32 cellular contexts compared by ENCODE assay signal in the genomic region with DNA sequence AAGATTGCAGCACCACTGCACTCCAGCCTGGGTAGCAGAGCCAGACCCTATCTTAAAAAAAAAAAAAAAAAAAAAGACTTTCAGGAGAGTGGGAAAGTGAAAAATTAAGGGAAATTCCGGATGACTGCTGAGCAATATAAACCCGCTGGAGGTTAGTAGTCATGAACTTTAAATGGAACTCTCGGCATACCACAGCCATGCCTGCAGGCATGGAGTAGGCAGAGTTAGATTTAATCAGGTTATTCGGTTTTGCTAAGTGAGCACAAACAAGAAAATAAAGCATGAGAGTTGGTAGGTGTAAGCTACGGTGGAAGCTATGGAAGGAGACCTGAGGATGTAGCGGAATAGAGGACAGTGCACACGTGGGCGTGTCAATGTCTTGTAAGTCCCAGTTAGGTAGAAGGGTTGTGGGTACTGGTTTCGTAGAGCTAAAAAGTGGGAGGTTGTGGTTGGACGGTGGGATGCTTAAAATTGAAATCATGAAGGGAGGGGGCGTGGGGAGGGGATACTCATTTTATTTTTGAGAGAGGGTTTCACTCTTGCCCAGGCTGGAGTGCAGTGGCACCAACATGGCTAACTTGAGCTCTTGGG. TPM values are rescaled to one million over a fixed set of nuclear protein-coding genes. Genes with fewer than 3 reads are reported as not detected.
A peak's percentile ranks its signal among the peaks of the same experiment; 100 is the strongest.
DNase-seq lines count a peak whose midpoint lies in the region; ATAC-seq and TF ChIP-seq lines count a peak whose summit lies in the region.
"Had no signal": no experiment of that assay in that cellular context is flagged by ENCODE, and none has a peak within 500 bp of the region (broad histone marks: within the 10 kb centered on the region; RNA-seq: fewer than 3 reads in every experiment).

No MANE protein-coding gene starts in this region.

- H3F3A ChIP-seq in SK-N-SH (replicated peaks; ENCODE audit: insufficient read depth): no peaks in the 10 kb centered on the region

- H4K91ac ChIP-seq in mesenchymal stem cell (ENCODE audit: low read length): no peak overlapping the region

- H3K9me3 ChIP-seq in SK-N-SH (no peaks in the 10 kb centered on the region), mesenchymal stem cell (ENCODE audit: control insufficient read depth, low read length) (no peaks in the 10 kb centered on the region)
- H3K9me3 ChIP-seq: BLaER1, gastrocnemius medialis, spleen, stomach, transverse colon had no signal

- no peak overlapping the region for H2BK5ac ChIP-seq in mesenchymal stem cell (ENCODE audit: low read depth, low read length, poor library complexity, severe bottlenecking)

- H3K79me2 ChIP-seq in SK-N-SH (ENCODE audit: insufficient read depth): no peaks in the 10 kb centered on the region

- H3K9ac ChIP-seq in SK-N-SH (no peak overlapping the region), mesenchymal stem cell (ENCODE audit: low read length) (no peak overlapping the region)
- H3K9ac ChIP-seq: BLaER1, GM23248 had no signal

- H4K8ac ChIP-seq in mesenchymal stem cell (ENCODE audit: low read length): no peak overlapping the region

- H3K4me1 Mint-ChIP-seq in activated naive CD8-positive, alpha-beta T cell (ENCODE audit: low read depth): peaks cover 2% of the 10 kb centered on the region
- H3K4me1 Mint-ChIP-seq in activated naive CD8-positive, alpha-beta T cell treated with anti-CD3 and anti-CD28 coated beads for 36 hours: peaks cover 3% of the 10 kb centered on the region
- no peaks in the 10 kb centered on the region for H3K4me1 Mint-ChIP-seq in type B pancreatic cell (ENCODE audit: unreplicated experiment)

- H3K23ac ChIP-seq in mesenchymal stem cell (ENCODE audit: low read length in 2 of 2): no peak overlapping the region

- H3K4me3 Mint-ChIP-seq in activated naive CD8-positive, alpha-beta T cell: no peak overlapping the region
- no peak overlapping the region for H3K4me3 Mint-ChIP-seq in activated naive CD8-positive, alpha-beta T cell treated with anti-CD3 and anti-CD28 coated beads for 36 hours
- H3K4me3 Mint-ChIP-seq in type B pancreatic cell: no peak overlapping the region
- H3K4me3 Mint-ChIP-seq: T-helper 1 cell treated with Interleukin-12 subunit alpha and Interleukin-12 subunit beta and Interleukin-4 antibody, amounts not matched to agents 30 μg/mL and 1 μg/mL, for 36 hours had no signal

- TF ChIP-seq CTCF in SK-N-SH (IDR thresholded peaks at IDR 0.05): no peak
- no peak for TF ChIP-seq CTCF in type B pancreatic cell (conservative IDR thresholded peaks at IDR 0.05)

- H3K4me1 ChIP-seq in SK-N-SH (ENCODE audit: control insufficient read depth in 1 of 2, insufficient read depth in 2 of 2, low read depth in 1 of 2, low read length in 1 of 2): no peaks in the 10 kb centered on the region; a peak in 1 of 4 replicates
- peaks cover 5% of the 10 kb centered on the region for H3K4me1 ChIP-seq in mesenchymal stem cell (ENCODE audit: control insufficient read depth, insufficient read depth, low read depth, low read length)
- H3K4me1 ChIP-seq: gastrocnemius medialis, stomach, transverse colon had no signal

- WGBS in SK-N-SH (ENCODE audit: low lambda C conversion rate): 71% methylated on average over 11 of the region's 11 CpGs
- 92% methylated on average over 10 of the region's 11 CpGs for WGBS in mesenchymal stem cell

- H3K27ac ChIP-seq in SK-N-SH (ENCODE audit: low read depth in 2 of 2, low read length in 1 of 2) (no peak overlapping the region), mesenchymal stem cell (ENCODE audit: low read length, poor library complexity, severe bottlenecking) (no peak overlapping the region)
- H3K27ac ChIP-seq: BLaER1, gastrocnemius medialis, GM23248, spleen, stomach, transverse colon, VCaP had no signal

- POLR2A ChIA-PET in SK-N-SH (lab: Yijun Ruan, JAX): no interaction called here

- TF ChIP-seq RAD21 in SK-N-SH (IDR thresholded peaks at IDR 0.05; ENCODE audit: low read length): no peak

- no peak overlapping the region for H2BK15ac ChIP-seq in mesenchymal stem cell (ENCODE audit: low read depth, poor library complexity, severe bottlenecking)

- H2BK12ac ChIP-seq in mesenchymal stem cell (ENCODE audit: low read length in 2 of 2): no peak overlapping the region

- no peaks in the 10 kb centered on the region for H3K36me3 Mint-ChIP-seq in activated naive CD8-positive, alpha-beta T cell
- no peaks in the 10 kb centered on the region for H3K36me3 Mint-ChIP-seq in activated naive CD8-positive, alpha-beta T cell treated with anti-CD3 and anti-CD28 coated beads for 36 hours
- peaks cover 4% of the 10 kb centered on the region for H3K36me3 Mint-ChIP-seq in type B pancreatic cell
- H3K36me3 Mint-ChIP-seq: naive B cell had no signal

- H3K27me3 Mint-ChIP-seq in activated naive CD8-positive, alpha-beta T cell: no peaks in the 10 kb centered on the region
- H3K27me3 Mint-ChIP-seq in activated naive CD8-positive, alpha-beta T cell treated with anti-CD3 and anti-CD28 coated beads for 36 hours: no peaks in the 10 kb centered on the region
- no peaks in the 10 kb centered on the region for H3K27me3 Mint-ChIP-seq in type B pancreatic cell
- H3K27me3 Mint-ChIP-seq: naive B cell had no signal

- no peak for ATAC-seq in GM18517 (IDR thresholded peaks at IDR 0.05; ENCODE audit: unreplicated experiment)
- ATAC-seq: gastrocnemius medialis had no signal

- no peaks in the 10 kb centered on the region for H3K9me2 ChIP-seq in SK-N-SH

- H3K4ac ChIP-seq in mesenchymal stem cell (ENCODE audit: low read depth in 1 of 2, low read length in 2 of 2): no peak overlapping the region

- no peak overlapping the region for H3K4me3 ChIP-seq in SK-N-SH (ENCODE audit: low read depth in 2 of 2, low read length in 1 of 2)
- no peak overlapping the region for H3K4me3 ChIP-seq in mesenchymal stem cell (ENCODE audit: insufficient read depth in 1 of 2, low read depth in 1 of 2, low read length in 2 of 2)
- H3K4me3 ChIP-seq: BLaER1, gastrocnemius medialis, GM23248, spleen, stomach, transverse colon had no signal

- H2BK120ac ChIP-seq in mesenchymal stem cell (ENCODE audit: low read depth, low read length): no peak overlapping the region

- no peak overlapping the region for H3K14ac ChIP-seq in mesenchymal stem cell (ENCODE audit: low read length in 2 of 2)

- no peaks in the 10 kb centered on the region for H3K27me3 ChIP-seq in SK-N-SH (ENCODE audit: insufficient read depth)
- no peaks in the 10 kb centered on the region for H3K27me3 ChIP-seq in mesenchymal stem cell (ENCODE audit: control insufficient read depth in 1 of 2, insufficient read depth in 1 of 2, low read length in 2 of 2)
- H3K27me3 ChIP-seq: BLaER1, gastrocnemius medialis, spleen, stomach, transverse colon had no signal

- no peak for DNase-seq in activated naive CD8-positive, alpha-beta T cell treated with anti-CD3 and anti-CD28 coated beads for 36 hours
- DNase-seq in SK-N-SH (no peak), glomerular visceral epithelial cell (ENCODE audit: extremely low spot score) (peak; percentile 43), type B pancreatic cell (ENCODE audit: extremely low spot score, unreplicated experiment) (no peak), mesenchymal stem cell (no peak), amygdala (lab: John Stamatoyannopoulos, UW) (no peak)
- DNase-seq: activated CD4-positive, alpha-beta T cell treated with anti-CD3 and anti-CD28 coated beads, Interleukin-2, amount 50 U/mL, for 1 hour; activated gamma-delta T cell treated with Interleukin-2 at 50 U/mL for 16 hours; Calu3; effector CD4-positive, alpha-beta T cell; gastrocnemius medialis; GM23248; kidney; naive B cell; NCI-H1092; NCI-H187 treated with DMSO at 0.1 percent for 48 hours; NCI-H345; NCI-H82; occipital lobe; OCI-M1; SIG-M5; spleen; stimulated activated CD4-positive, alpha-beta T cell treated with anti-CD3 and anti-CD28 coated beads, Interleukin-4, amount 100 ng/mL, for 1 hour; stomach; transverse colon had no signal

- no peak overlapping the region for H3K4me2 ChIP-seq in SK-N-SH
- H3K4me2 ChIP-seq in mesenchymal stem cell (ENCODE audit: low read length, poor library complexity, severe bottlenecking): no peak overlapping the region
- H3K4me2 ChIP-seq: BLaER1 had no signal

- peaks cover 2% of the 10 kb centered on the region for H3K79me1 ChIP-seq in mesenchymal stem cell (replicated peaks; ENCODE audit: low read length, poor library complexity, severe bottlenecking)

- peak overlapping the region; percentile 22 for H3K27ac Mint-ChIP-seq in activated naive CD8-positive, alpha-beta T cell
- H3K27ac Mint-ChIP-seq in activated naive CD8-positive, alpha-beta T cell treated with anti-CD3 and anti-CD28 coated beads for 36 hours: no peak overlapping the region
- peak overlapping the region; percentile 55 for H3K27ac Mint-ChIP-seq in type B pancreatic cell
- H3K27ac Mint-ChIP-seq: T-helper 1 cell treated with Interleukin-12 subunit alpha and Interleukin-12 subunit beta and Interleukin-4 antibody, amounts not matched to agents 30 μg/mL and 1 μg/mL, for 36 hours had no signal

- no peak for TF ChIP-seq EP300 in SK-N-SH (IDR thresholded peaks at IDR 0.05; ENCODE audit: borderline replicate concordance in 1 of 2, low read depth in 1 of 2, low read length in 1 of 2)

- CTCF ChIA-PET in SK-N-SH (lab: Yijun Ruan, JAX): interaction anchor here (0.9 to 1.9 kb wide), 6 partner anchors 11 to 165 kb away, joined by 3 to 7 read pairs (median 4); a partner anchor contains a TSS

- H3K9me3 Mint-ChIP-seq in activated naive CD8-positive, alpha-beta T cell (ENCODE audit: low read depth): no peaks in the 10 kb centered on the region
- H3K9me3 Mint-ChIP-seq in activated naive CD8-positive, alpha-beta T cell treated with anti-CD3 and anti-CD28 coated beads for 36 hours: no peaks in the 10 kb centered on the region
- peaks cover 4% of the 10 kb centered on the region for H3K9me3 Mint-ChIP-seq in type B pancreatic cell
- H3K9me3 Mint-ChIP-seq: naive B cell; T-helper 1 cell treated with Interleukin-12 subunit alpha and Interleukin-12 subunit beta and Interleukin-4 antibody, amounts not matched to agents 30 μg/mL and 1 μg/mL, for 36 hours had no signal

- H4K20me1 ChIP-seq in SK-N-SH (ENCODE audit: insufficient read depth): no peaks in the 10 kb centered on the region
- H4K20me1 ChIP-seq: BLaER1 had no signal

- no peak overlapping the region for H3K18ac ChIP-seq in mesenchymal stem cell (ENCODE audit: low read depth in 1 of 2, low read length in 2 of 2)

- no peak overlapping the region for H2AK5ac ChIP-seq in mesenchymal stem cell (ENCODE audit: low read length, severe bottlenecking)

- no peaks in the 10 kb centered on the region for H3K36me3 ChIP-seq in SK-N-SH (replicated peaks in 1 of 2; ENCODE audit: control insufficient read depth in 1 of 2, insufficient read depth in 2 of 2, low read length in 1 of 2)
- no peaks in the 10 kb centered on the region for H3K36me3 ChIP-seq in mesenchymal stem cell (ENCODE audit: control insufficient read depth in 1 of 2, insufficient read depth in 2 of 2, low read depth in 1 of 2, low read length in 2 of 2)
- H3K36me3 ChIP-seq: BLaER1, gastrocnemius medialis, spleen, stomach, transverse colon had no signal

- peak overlapping the region; percentile 76; the same call in 1 of the 2 replicates for H2AFZ ChIP-seq in SK-N-SH (ENCODE audit: low read depth)
- H2AFZ ChIP-seq in mesenchymal stem cell (ENCODE audit: low read depth, low read length): no peak overlapping the region
- H2AFZ ChIP-seq: GM23248 had no signal

RNA-seq across cellular contexts. Expression of a gene that starts 11.8 kb away (rescaled TPM):
- 100 to 1,000 TPM; 315 to 343 TPM for total RNA-seq in activated naive CD8-positive, alpha-beta T cell treated with anti-CD3 and anti-CD28 coated beads for 36 hours
- polyA plus RNA-seq in SK-N-SH (2012; rRNA removed): 3.3 and 4.6 TPM in 2 replicates
- polyA plus RNA-seq in SK-N-SH (2012; cell fraction: cytosol; rRNA removed): 3.6 and 4.5 TPM in 2 replicates
- 2.4 and 2.8 TPM in 2 replicates for polyA plus RNA-seq in SK-N-SH (2012; cell fraction: nucleus; rRNA removed)
- total RNA-seq in type B pancreatic cell (ENCODE audit: low replicate concordance): 187 and 221 TPM in 2 replicates
- 532 TPM for polyA plus RNA-seq in mesenchymal stem cell (2013, experiment 1 of 2)
- 549 TPM for polyA plus RNA-seq in mesenchymal stem cell (2013, experiment 2 of 2)

RNA-seq across cellular contexts. Expression of a gene that starts 41.8 kb away (rescaled TPM):
- total RNA-seq in activated naive CD8-positive, alpha-beta T cell treated with anti-CD3 and anti-CD28 coated beads for 36 hours: not detected
- polyA plus RNA-seq in SK-N-SH (2012; rRNA removed): 1.7 and 1.9 TPM in 2 replicates
- 0.37 and 0.80 TPM in 2 replicates for polyA plus RNA-seq in SK-N-SH (2012; cell fraction: cytosol; rRNA removed)
- polyA plus RNA-seq in SK-N-SH (2012; cell fraction: nucleus; rRNA removed): 9.5 and 15.2 TPM in 2 replicates
- 1.8 and 7.3 TPM in 2 replicates for total RNA-seq in type B pancreatic cell (ENCODE audit: low replicate concordance)
- not detected for polyA plus RNA-seq in mesenchymal stem cell (2013, experiment 1 of 2)
- polyA plus RNA-seq in mesenchymal stem cell (2013, experiment 2 of 2): not detected
- total RNA-seq: A673, Calu3, chondrocyte, gastrocnemius medialis, GM23248, occipital lobe had no signal
- polyA plus RNA-seq: GM23248 had no signal
